ENCODE assay signal across 23 cellular contexts in the genomic region with DNA sequence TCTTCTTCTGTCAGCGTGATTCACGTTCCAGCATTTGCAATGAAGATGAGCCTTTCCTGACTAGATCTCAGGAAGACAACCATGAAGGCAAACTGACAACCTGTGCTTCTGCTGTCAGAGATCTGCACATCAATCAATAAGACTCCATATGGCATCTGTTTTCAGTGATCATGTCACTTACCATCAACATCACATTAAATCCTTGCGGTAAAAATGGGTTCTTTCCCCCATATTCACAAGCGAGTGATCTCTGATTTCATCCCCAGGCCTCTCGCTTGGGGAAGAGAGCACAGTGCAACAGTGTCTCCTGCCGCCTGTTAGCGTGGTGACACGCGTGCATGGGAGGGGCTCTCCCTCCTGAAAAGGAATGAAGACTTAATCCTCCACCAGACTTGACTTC. TPM values are rescaled to one million over a fixed set of nuclear protein-coding genes. Genes with fewer than 3 reads are reported as not detected.
DNase-seq lines count a peak whose midpoint lies in the region; ATAC-seq lines count a peak whose summit lies in the region.
"Had no signal": no experiment of that assay in that cellular context is flagged by ENCODE, and none has a peak within 500 bp of the region (broad histone marks: within the 10 kb centered on the region; RNA-seq: fewer than 3 reads in every experiment).

No MANE protein-coding gene starts in this region.

- no peak for ATAC-seq in HG03521 (IDR thresholded peaks at IDR 0.05; ENCODE audit: unreplicated experiment)
- no peak for ATAC-seq in GM18867 (IDR thresholded peaks at IDR 0.05; ENCODE audit: unreplicated experiment)
- ATAC-seq: activated T-cell treated with anti-CD3 and anti-CD28 coated beads, Interleukin-2, amount 50 U/mL, for 4 hours; gastroesophageal sphincter; stimulated activated effector memory CD8-positive, alpha-beta T cell treated with anti-CD3 and anti-CD28 coated beads, Interleukin-12 subunit alpha, Interleukin-12 subunit beta, amount 100 ng/mL, for 72 hours had no signal

- H3K27me3 ChIP-seq in HAP-1 (ENCODE audit: low read depth) = no peaks in the 10 kb centered on the region
- H3K27me3 ChIP-seq: gastroesophageal sphincter had no signal

- in situ Hi-C loops in HAP-1 (cut with MboI; ENCODE audit: low sequenced_read_pairs) = loop anchor here (10.0 kb wide), 1 partner anchor 165 kb away; no protein-coding TSS in a partner anchor

- H3K9me3 ChIP-seq in HAP-1 = no peaks in the 10 kb centered on the region
- H3K9me3 ChIP-seq: gastroesophageal sphincter had no signal

- peaks cover 28% of the 10 kb centered on the region for H3K4me1 ChIP-seq in HAP-1
- H3K4me1 ChIP-seq: gastroesophageal sphincter had no signal

- no peak overlapping the region for H3K4me3 ChIP-seq in HAP-1
- H3K4me3 ChIP-seq: gastroesophageal sphincter had no signal

- peak; percentile 25 for DNase-seq in AG08396 (ENCODE audit: low spot score)
- DNase-seq in HAP-1 (ENCODE audit: low spot score in 2 of 2) = peak; percentile 14 to 58
- peak; percentile 35 for DNase-seq in RPMI7951 (ENCODE audit: low read depth)
- DNase-seq in iris pigment epithelial cell (ENCODE audit: low read depth) = peak; percentile 10
- DNase-seq in NCI-H187 (lab: John Stamatoyannopoulos, UW) = no peak
- no peak for DNase-seq in COR-L47 (lab: John Stamatoyannopoulos, UW)
- DNase-seq: activated CD4-positive, alpha-beta T cell treated with anti-CD3 and anti-CD28 coated beads, Interleukin-2, amount 50 U/mL, for 4 hours; activated naive CD8-positive, alpha-beta T cell treated with anti-CD3 and anti-CD28 coated beads for 36 hours; activated T-cell treated with anti-CD3 and anti-CD28 coated beads, Interleukin-2, amount 50 U/mL, for 4 hours; AML-193; DMS153; HCEC 1CT; KBM-7; midbrain; NCI-H526 treated with DMSO at 0.1 percent for 48 hours; occipital lobe; trophoblast cell had no signal

- no peaks in the 10 kb centered on the region for H3K36me3 ChIP-seq in HAP-1 (replicated peaks)
- H3K36me3 ChIP-seq: gastroesophageal sphincter had no signal

RNA-seq across cellular contexts. Expression of a gene that starts 11.1 kb away (rescaled TPM):
- total RNA-seq in RPMI7951 (2014; rRNA removed; shearing (Covaris generic)) = not detected in 2 replicates
- total RNA-seq: activated naive CD8-positive, alpha-beta T cell treated with anti-CD3 and anti-CD28 coated beads for 36 hours; activated T-cell treated with anti-CD3 and anti-CD28 coated beads, Interleukin-2, amount 50 U/mL, for 4 hours; cardiac septum; gastroesophageal sphincter; occipital lobe; skeletal muscle tissue had no signal

Comparison
In these comparisons a context has a peak if more than half of its experiments do, and no peak if none do; other contexts are left out.
1. DNase-seq: peak in AG08396 (single experiment), HAP-1 (2 of 2), RPMI7951 (single experiment) and iris pigment epithelial cell (single experiment); none in NCI-H187 (0 of 2) and COR-L47 (single experiment).